Comparison of ENCODE assay signal across 20 cellular contexts in genomic region chr20:50673146-50673830, GRCh38. TPM values are rescaled to one million over a fixed set of nuclear protein-coding genes. Genes with fewer than 3 reads are reported as not detected.
DNase-seq lines count a peak whose midpoint lies in the region; ATAC-seq and FAIRE-seq lines count a peak whose summit lies in the region.
"Had no signal": no experiment of that assay in that cellular context is flagged by ENCODE, and none has a peak within 500 bp of the region (broad histone marks: within the 10 kb centered on the region; RNA-seq: fewer than 3 reads in every experiment).

No MANE protein-coding gene starts in this region.

- no peaks in the 10 kb centered on the region for H3K27me3 ChIP-seq in adipocyte (replicated peaks; ENCODE audit: control insufficient read depth, insufficient read depth, low read length)
- H3K27me3 ChIP-seq: MG63 had no signal

- no peaks in the 10 kb centered on the region for H3K36me3 ChIP-seq in adipocyte (ENCODE audit: control insufficient read depth, insufficient read depth, low read length, severe bottlenecking)
- H3K36me3 ChIP-seq: MG63 had no signal

- H3K4me1 ChIP-seq in adipocyte (ENCODE audit: control insufficient read depth, insufficient read depth, low read length): peaks cover 31% of the 10 kb centered on the region

- peak overlapping the region; percentile 51 for H3K9ac ChIP-seq in adipocyte (ENCODE audit: low read length)

- no peaks in the 10 kb centered on the region for H3K9me3 ChIP-seq in adipocyte (ENCODE audit: control insufficient read depth, low read length)
- H3K9me3 ChIP-seq: MG63 had no signal

- no peak for DNase-seq in HTR-8/SVneo (ENCODE audit: insufficient read length, low spot score)
- no peak for DNase-seq in adipocyte (ENCODE audit: low read depth)
- peak; percentile 90 for DNase-seq in left kidney (ENCODE audit: low read depth, low spot score)
- no peak for DNase-seq in sciatic nerve (ENCODE audit: low spot score)
- DNase-seq in GM19240 (ENCODE audit: insufficient read length, low spot score): no peak
- DNase-seq in activated T-cell treated with anti-CD3 and anti-CD28 coated beads, Interleukin-2, amount 50 U/mL, for 1 hour: no peak
- DNase-seq: activated CD4-positive, alpha-beta T cell treated with anti-CD3 and anti-CD28 coated beads for 4 hours; activated CD8-positive, alpha-beta memory T cell treated with anti-CD3 and anti-CD28 coated beads, Interleukin-2, amount 50 U/mL, for 4 hours; activated gamma-delta T cell treated with Interleukin-2 at 50 U/mL for 16 hours; anterior cingulate cortex; cerebellar nuclear complex; endodermal cell; MG63; natural killer cell; NCI-H187; NCI-H446; substantia nigra had no signal

- intact Hi-C loops in sciatic nerve (cut with DNase I): no loop called here

- ATAC-seq in sciatic nerve (peak; percentile 61), GM18498 (IDR thresholded peaks at IDR 0.05; ENCODE audit: unreplicated experiment) (no peak), GM21367 (IDR thresholded peaks at IDR 0.05; ENCODE audit: unreplicated experiment) (no peak)
- ATAC-seq: natural killer cell had no signal

- peak; percentile 13 for FAIRE-seq in HTR-8/SVneo (lab: Jason Lieb, UNC)

- no peak overlapping the region for H3K4me3 ChIP-seq in adipocyte (ENCODE audit: low read length)
- H3K4me3 ChIP-seq: MG63 had no signal

RNA-seq across cellular contexts. Expression of gene RIPOR3, which starts 18.1 kb away (rescaled TPM):
- total RNA-seq in sciatic nerve: 26.3 TPM
- total RNA-seq: SK-MEL-5 had no signal

RNA-seq across cellular contexts. Expression of gene PARD6B, which starts 58.1 kb away (rescaled TPM):
- 5.7 TPM for total RNA-seq in sciatic nerve
